In the genomic region with DNA sequence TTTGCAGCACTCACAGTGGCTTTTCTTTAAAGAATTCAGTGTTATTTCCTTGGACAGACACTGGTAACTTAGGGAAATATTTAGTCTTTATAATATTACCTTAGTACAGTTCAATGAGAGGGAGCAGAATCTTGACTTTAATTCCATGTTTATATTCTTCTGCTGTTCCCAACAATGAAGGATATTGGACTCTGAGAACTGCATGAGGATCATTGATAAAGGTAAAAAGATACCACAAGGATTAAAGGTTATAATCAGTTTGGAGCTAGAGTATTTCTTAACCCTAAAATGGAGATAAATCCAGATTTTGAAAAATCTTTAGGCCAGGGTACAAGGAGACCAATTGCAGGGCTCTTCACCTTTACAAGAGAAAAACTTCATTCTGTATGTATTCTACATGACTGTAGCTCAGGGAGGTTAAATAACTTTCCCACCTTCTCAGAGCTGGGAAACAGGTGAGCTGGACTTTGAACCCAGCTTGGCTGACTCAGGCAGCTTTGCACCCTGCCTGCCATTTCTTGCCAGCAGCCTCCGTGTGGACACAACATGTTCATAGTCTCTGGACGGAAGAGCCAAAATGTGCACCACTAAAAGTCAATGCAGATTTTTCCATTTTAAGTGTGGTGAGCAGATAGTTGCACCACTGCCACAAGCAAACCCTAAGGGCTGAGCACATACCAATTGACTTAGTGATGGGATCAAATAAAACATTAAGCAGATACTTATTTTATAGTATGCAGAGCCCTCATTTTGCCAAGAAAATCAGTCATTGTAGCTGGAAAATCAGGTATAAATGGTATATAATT, we compare ENCODE assay signal across 1 cellular context.
TF ChIP-seq lines count a peak whose summit lies in the region.

No MANE protein-coding gene starts in this region.

TF ChIP-seq in GM23338, 12 proteins besides CTCF, POLR2A, EP300 and RAD21 (continued from another document):
- TF ChIP-seq ZNF462 (CRISPR knock-in tag; IDR thresholded peaks at IDR 0.05): no peak
- TF ChIP-seq, protein P1, sequence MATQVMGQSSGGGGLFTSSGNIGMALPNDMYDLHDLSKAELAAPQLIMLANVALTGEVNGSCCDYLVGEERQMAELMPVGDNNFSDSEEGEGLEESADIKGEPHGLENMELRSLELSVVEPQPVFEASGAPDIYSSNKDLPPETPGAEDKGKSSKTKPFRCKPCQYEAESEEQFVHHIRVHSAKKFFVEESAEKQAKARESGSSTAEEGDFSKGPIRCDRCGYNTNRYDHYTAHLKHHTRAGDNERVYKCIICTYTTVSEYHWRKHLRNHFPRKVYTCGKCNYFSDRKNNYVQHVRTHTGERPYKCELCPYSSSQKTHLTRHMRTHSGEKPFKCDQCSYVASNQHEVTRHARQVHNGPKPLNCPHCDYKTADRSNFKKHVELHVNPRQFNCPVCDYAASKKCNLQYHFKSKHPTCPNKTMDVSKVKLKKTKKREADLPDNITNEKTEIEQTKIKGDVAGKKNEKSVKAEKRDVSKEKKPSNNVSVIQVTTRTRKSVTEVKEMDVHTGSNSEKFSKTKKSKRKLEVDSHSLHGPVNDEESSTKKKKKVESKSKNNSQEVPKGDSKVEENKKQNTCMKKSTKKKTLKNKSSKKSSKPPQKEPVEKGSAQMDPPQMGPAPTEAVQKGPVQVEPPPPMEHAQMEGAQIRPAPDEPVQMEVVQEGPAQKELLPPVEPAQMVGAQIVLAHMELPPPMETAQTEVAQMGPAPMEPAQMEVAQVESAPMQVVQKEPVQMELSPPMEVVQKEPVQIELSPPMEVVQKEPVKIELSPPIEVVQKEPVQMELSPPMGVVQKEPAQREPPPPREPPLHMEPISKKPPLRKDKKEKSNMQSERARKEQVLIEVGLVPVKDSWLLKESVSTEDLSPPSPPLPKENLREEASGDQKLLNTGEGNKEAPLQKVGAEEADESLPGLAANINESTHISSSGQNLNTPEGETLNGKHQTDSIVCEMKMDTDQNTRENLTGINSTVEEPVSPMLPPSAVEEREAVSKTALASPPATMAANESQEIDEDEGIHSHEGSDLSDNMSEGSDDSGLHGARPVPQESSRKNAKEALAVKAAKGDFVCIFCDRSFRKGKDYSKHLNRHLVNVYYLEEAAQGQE (IDR thresholded peaks at IDR 0.05; ENCODE audit: unreplicated experiment): no peak
- TF ChIP-seq POLR2AphosphoS5 (IDR thresholded peaks at IDR 0.05; ENCODE audit: low read depth): no peak
- TF ChIP-seq EZH2phosphoT487 (IDR thresholded peaks at IDR 0.05; ENCODE audit: unreplicated experiment): no peak
- no peak for TF ChIP-seq EZH2 (IDR thresholded peaks at IDR 0.05; ENCODE audit: low read depth, unreplicated experiment)
- TF ChIP-seq ZNF114 (CRISPR knock-in tag; IDR thresholded peaks at IDR 0.05): no peak
- TF ChIP-seq JUNB (IDR thresholded peaks at IDR 0.05; ENCODE audit: unreplicated experiment): no peak
